ENCODE assay signal across 8 cellular contexts in genomic region chr2:112275887-112276773, GRCh38. TPM values are rescaled to one million over a fixed set of nuclear protein-coding genes. Genes with fewer than 3 reads are reported as not detected.
DNase-seq lines count a peak whose midpoint lies in the region; ATAC-seq and TF ChIP-seq lines count a peak whose summit lies in the region.

No MANE protein-coding gene starts in this region.

- H3K27ac ChIP-seq in HUES64 (ENCODE audit: low read depth, low read length), result peak overlapping the region; percentile 100
- peak overlapping the region; percentile 97 for H3K27ac ChIP-seq in PC-3 (ENCODE audit: low read length)

- WGBS in HUES64, result 2% methylated on average over 65 of the region's 66 CpGs

- peak overlapping the region; percentile 99 for H3K9ac ChIP-seq in HUES64 (ENCODE audit: low read depth, low read length)
- H3K9ac ChIP-seq in PC-3 (ENCODE audit: low read length), result peak overlapping the region; percentile 100
- peak overlapping the region; percentile 100 for H3K9ac ChIP-seq in mucosa of stomach (ENCODE audit: low read length)

- TF ChIP-seq POLR2A in erythroblast (IDR thresholded peaks at IDR 0.05; ENCODE audit: low read length), result no peak

- peaks cover 16% of the 10 kb centered on the region; the same call in 1 of the 2 replicates for H3K4me1 ChIP-seq in HUES64 (ENCODE audit: insufficient read depth, low read length)
- H3K4me1 ChIP-seq in PC-3 (ENCODE audit: insufficient read depth, low read length), result peaks cover 8% of the 10 kb centered on the region
- H3K4me1 ChIP-seq in mucosa of stomach (ENCODE audit: control insufficient read depth, insufficient read depth, low read length), result no peaks in the 10 kb centered on the region

- TSS peak; percentile 45 for BruUV-seq in PC-3 (replicated peaks; lab: Mats Ljungman, UMichigan)

- no peaks in the 10 kb centered on the region for H3F3A ChIP-seq in PC-3 (ENCODE audit: low read length, unreplicated experiment)

- CTCF ChIA-PET in PC-3 (lab: Charles Lee), result no interaction called here

- no peak for TF ChIP-seq CTCF in PC-3 (conservative IDR thresholded peaks at IDR 0.05; ENCODE audit: low read depth, low read length)

- H4K20me1 ChIP-seq in PC-3 (ENCODE audit: low read length), result no peaks in the 10 kb centered on the region

- H3K4me2 ChIP-seq in PC-3 (ENCODE audit: low read length), result peak overlapping the region; percentile 100

- H3K9me3 ChIP-seq in HUES64 (ENCODE audit: insufficient read depth, low read depth, low read length), result no peaks in the 10 kb centered on the region
- H3K9me3 ChIP-seq in PC-3 (ENCODE audit: low read length), result no peaks in the 10 kb centered on the region
- no peaks in the 10 kb centered on the region for H3K9me3 ChIP-seq in mucosa of stomach (ENCODE audit: control insufficient read depth, low read length)

- H3K36me3 ChIP-seq in HUES64 (ENCODE audit: insufficient read depth, low read length) (no peaks in the 10 kb centered on the region), PC-3 (ENCODE audit: low read depth, low read length) (no peaks in the 10 kb centered on the region), mucosa of stomach (ENCODE audit: control insufficient read depth, insufficient read depth, low read length) (no peaks in the 10 kb centered on the region)

- peak; percentile 47 for ATAC-seq in GM21515 (IDR thresholded peaks at IDR 0.05; ENCODE audit: unreplicated experiment)
- peak; percentile 82 for ATAC-seq in PC-3

- H3K4me3 ChIP-seq in HUES64 (ENCODE audit: low read length) (peak overlapping the region; percentile 88), PC-3 (ENCODE audit: low read length) (peak overlapping the region; percentile 99), mucosa of stomach (ENCODE audit: low read length) (peak overlapping the region; percentile 98)

- H3K27me3 ChIP-seq in HUES64 (ENCODE audit: insufficient read depth, low read length) (no peaks in the 10 kb centered on the region), PC-3 (ENCODE audit: low read length) (no peaks in the 10 kb centered on the region), mucosa of stomach (ENCODE audit: control insufficient read depth, insufficient read depth, low read length) (no peaks in the 10 kb centered on the region)

- peaks cover 8% of the 10 kb centered on the region for H3K79me2 ChIP-seq in PC-3 (ENCODE audit: low read length)

- POLR2A ChIA-PET in PC-3 (lab: Charles Lee; ENCODE audit: unreplicated experiment), result no interaction called here

- peak overlapping the region; percentile 95 for H2AFZ ChIP-seq in PC-3 (ENCODE audit: low read length)

- intact Hi-C loops in PC-3 (cut with micrococcal nuclease), result no loop called here

- DNase-seq in D341Med (ENCODE audit: low spot score) (peak; percentile 91), PC-3 (peak; percentile 83), erythroblast (lab: John Stamatoyannopoulos, UW) (peak; percentile 90 to 91)
- DNase-seq in activated T-cell treated with anti-CD3 and anti-CD28 coated beads, Interleukin-2, amount 50 U/mL, for 1 hour, result peak; percentile 87
- peak; percentile 84 for DNase-seq in stimulated activated CD8-positive, alpha-beta memory T cell treated with anti-CD3 and anti-CD28 coated beads, Interleukin-4, amount 100 ng/mL, for 48 hours

- no peaks in the 10 kb centered on the region for H3K9me2 ChIP-seq in PC-3 (replicated peaks; ENCODE audit: low read length)

RNA-seq across cellular contexts. Expression of gene ZC3H6, which starts 0.7 kb away (rescaled TPM):
- polyA plus RNA-seq in HUES64 (2013, experiment 1 of 2), result 2.1 TPM
- 4.0 TPM for polyA plus RNA-seq in HUES64 (2013, experiment 2 of 2)
- 1.3 TPM in 2 replicates for total RNA-seq in PC-3 (2014; rRNA removed)

RNA-seq across cellular contexts. Expression of gene ZC3H8, which starts 21.3 kb away (rescaled TPM):
- 6.6 TPM for polyA plus RNA-seq in HUES64 (2013, experiment 1 of 2)
- polyA plus RNA-seq in HUES64 (2013, experiment 2 of 2), result 4.9 TPM
- 13.1 and 17.0 TPM in 2 replicates for total RNA-seq in PC-3 (2014; rRNA removed)

Comparison
In these comparisons a context has a peak if more than half of its experiments do, and no peak if none do; other contexts are left out.
1. Peak in every context shown above with its lines: DNase-seq, ATAC-seq, H3K4me3 ChIP-seq and H3K27ac ChIP-seq.